In genomic region chr14:92093320-92093719, GRCh38 we compare ENCODE assay signal across 11 cellular contexts. TPM values are rescaled to one million over a fixed set of nuclear protein-coding genes. Genes with fewer than 3 reads are reported as not detected.
DNase-seq lines count a peak whose midpoint lies in the region; ATAC-seq and TF ChIP-seq lines count a peak whose summit lies in the region.
"Had no signal": no experiment of that assay in that cellular context is flagged by ENCODE, and none has a peak within 500 bp of the region (broad histone marks: within the 10 kb centered on the region; RNA-seq: fewer than 3 reads in every experiment).

No MANE protein-coding gene starts in this region.

- H3K9me2 ChIP-seq in HCT116 (ENCODE audit: insufficient read depth), result no peaks in the 10 kb centered on the region

- no peak overlapping the region for H2AFZ ChIP-seq in HCT116 (ENCODE audit: low read depth, low read length, poor library complexity, severe bottlenecking)

- H3K27me3 ChIP-seq in HCT116 (ENCODE audit: insufficient read depth, low read length) (no peaks in the 10 kb centered on the region), mesendoderm (ENCODE audit: insufficient read depth, low read length, poor library complexity) (no peaks in the 10 kb centered on the region), psoas muscle (ENCODE audit: insufficient read depth in 3 of 3, low read length in 2 of 3) (no peaks in the 10 kb centered on the region)

- no peak overlapping the region for H3K23ac ChIP-seq in mesendoderm (ENCODE audit: low read length)

- H3K4me2 ChIP-seq in HCT116 (ENCODE audit: low read length), result no peak overlapping the region
- no peak overlapping the region for H3K4me2 ChIP-seq in mesendoderm (ENCODE audit: low read length)

- BruUV-seq in HCT116 (replicated peaks; lab: Mats Ljungman, UMichigan), result no TSS peak

- H3K27ac Mint-ChIP-seq in WTC11, result no peak overlapping the region
- no peak overlapping the region for H3K27ac Mint-ChIP-seq in stimulated activated naive B cell treated with anti-CD40 and anti-IgM and Interleukin-4, amounts not matched to agents 10 μg/mL and 1 μg/mL and 100 μg/mL, for 72 hours

- peaks cover 35% of the 10 kb centered on the region for H3K36me3 Mint-ChIP-seq in WTC11
- H3K36me3 Mint-ChIP-seq in stimulated activated naive B cell treated with anti-CD40 and anti-IgM and Interleukin-4, amounts not matched to agents 10 μg/mL and 1 μg/mL and 100 μg/mL, for 72 hours, result peaks cover 5 to 21% of the 10 kb centered on the region in 2 donors

- H3K4me3 ChIP-seq in HCT116 (replicated peaks in 1 of 2; ENCODE audit: low read depth in 1 of 2, low read length in 2 of 2), result no peak overlapping the region
- H3K4me3 ChIP-seq in mesendoderm (ENCODE audit: low read length), result no peak overlapping the region
- no peak overlapping the region for H3K4me3 ChIP-seq in psoas muscle

- H3K27me3 Mint-ChIP-seq in WTC11 (ENCODE audit: low read depth), result no peaks in the 10 kb centered on the region
- H3K27me3 Mint-ChIP-seq in stimulated activated naive B cell treated with anti-CD40 and anti-IgM and Interleukin-4, amounts not matched to agents 10 μg/mL and 1 μg/mL and 100 μg/mL, for 72 hours, result no peaks in the 10 kb centered on the region

- TF ChIP-seq RAD21 in HCT116 (IDR thresholded peaks at IDR 0.05; ENCODE audit: low read depth), result peak; percentile 50

- H3K4ac ChIP-seq in mesendoderm (ENCODE audit: low read depth, low read length), result no peak overlapping the region

- peaks cover 3% of the 10 kb centered on the region for H3K79me1 ChIP-seq in mesendoderm (ENCODE audit: low read length)

- no peak overlapping the region for H4K8ac ChIP-seq in mesendoderm (ENCODE audit: low read depth, low read length)

- H3K9me3 Mint-ChIP-seq in WTC11, result 0 out of 2 replicates have a peak, but pooled peaks cover 3% of the 10 kb centered on the region
- no peaks in the 10 kb centered on the region for H3K9me3 Mint-ChIP-seq in stimulated activated naive B cell treated with anti-CD40 and anti-IgM and Interleukin-4, amounts not matched to agents 10 μg/mL and 1 μg/mL and 100 μg/mL, for 72 hours

- WGBS in mesendoderm (ENCODE audit: extremely low coverage, insufficient coverage, low lambda C conversion rate), result no CpG with 5 or more reads among the region's 1 CpG
- WGBS in psoas muscle, 3 donors, result 43 to 62% (median 49%) methylated on average over 1 of the region's 1 CpG

- H4K5ac ChIP-seq in mesendoderm (ENCODE audit: low read length), result no peak overlapping the region

- DNase-seq in ELR (ENCODE audit: low read depth) (peak; percentile 26), HCT116 (ENCODE audit: low read depth, low spot score) (no peak), WTC11 (ENCODE audit: low spot score) (no peak), mesendoderm (peak; percentile 14), psoas muscle (no peak)
- DNase-seq in stimulated activated naive B cell treated with anti-CD40 and anti-IgM and Interleukin-4, amounts not matched to agents 10 μg/mL and 1 μg/mL and 100 μg/mL, for 72 hours, result no peak
- DNase-seq: effector memory CD4-positive, alpha-beta T cell; NK-92 treated with Interleukin-12 subunit alpha and Interleukin-12 subunit beta, amount 100 ng/mL, for 24 hours had no signal

- no peak overlapping the region for H2BK5ac ChIP-seq in mesendoderm (ENCODE audit: low read length)

- H3K56ac ChIP-seq in mesendoderm (ENCODE audit: low read length), result no peak overlapping the region

- peak in 1 of 3 experiments; percentile 13; a peak in 1 of 6 replicates for TF ChIP-seq CTCF in HCT116 (IDR thresholded peaks at IDR 0.05 in 2 of 3, conservative IDR thresholded peaks at IDR 0.05 in 1 of 3; ENCODE audit: borderline replicate concordance in 1 of 3, insufficient read depth in 1 of 3, low read depth in 2 of 3, low read length in 2 of 3)
- no peak for TF ChIP-seq CTCF in WTC11 (IDR thresholded peaks at IDR 0.05)
- no peak for TF ChIP-seq CTCF in psoas muscle (IDR thresholded peaks at IDR 0.05)

- H3K27ac ChIP-seq in HCT116 (ENCODE audit: low read depth, low read length) (no peak overlapping the region), mesendoderm (ENCODE audit: low read depth, low read length) (no peak overlapping the region), psoas muscle (no peak overlapping the region)
- H3K27ac ChIP-seq: HL-60 had no signal

- H4K20me1 ChIP-seq in HCT116 (ENCODE audit: insufficient read depth), result no peaks in the 10 kb centered on the region

- H3K4me3 Mint-ChIP-seq in WTC11, result no peak overlapping the region
- H3K4me3 Mint-ChIP-seq in stimulated activated naive B cell treated with anti-CD40 and anti-IgM and Interleukin-4, amounts not matched to agents 10 μg/mL and 1 μg/mL and 100 μg/mL, for 72 hours, result no peak overlapping the region

- no peak overlapping the region for H3K9ac ChIP-seq in HCT116 (ENCODE audit: low read length)
- H3K9ac ChIP-seq in mesendoderm (ENCODE audit: low read length), result no peak overlapping the region

- H2AK5ac ChIP-seq in mesendoderm (ENCODE audit: low read length), result no peak overlapping the region

- no peaks in the 10 kb centered on the region for H3K9me3 ChIP-seq in HCT116 (ENCODE audit: control insufficient read depth in 1 of 2, insufficient read depth in 1 of 2, low read depth in 1 of 2, low read length in 2 of 2)
- no peaks in the 10 kb centered on the region for H3K9me3 ChIP-seq in psoas muscle

- no peak overlapping the region for H3K18ac ChIP-seq in mesendoderm (ENCODE audit: low read length)

- no peak overlapping the region for H2BK120ac ChIP-seq in mesendoderm (ENCODE audit: low read depth, low read length)

- RAD21 ChIA-PET in HCT116 (lab: Charles Lee; ENCODE audit: low non-redundant PET in 1 of 2, low total read pairs in 2 of 2, uncharacterized antibody in 2 of 2, unreplicated experiment in 2 of 2), result no interaction called here

- POLR2A ChIA-PET in HCT116 (lab: Charles Lee) (no interaction called here), WTC11 (lab: Charles Lee) (no interaction called here)

- peaks cover 3 to 13% of the 10 kb centered on the region in 2 experiments; a peak in 2 of 4 replicates for H3K36me3 ChIP-seq in HCT116 (ENCODE audit: control insufficient read depth in 1 of 2, insufficient read depth in 2 of 2, low read length in 2 of 2)
- H3K36me3 ChIP-seq in mesendoderm (ENCODE audit: control insufficient read depth, insufficient read depth, low read length), result peaks cover 2% of the 10 kb centered on the region
- H3K36me3 ChIP-seq in psoas muscle (ENCODE audit: insufficient read depth in 1 of 2, low read depth in 1 of 2), result peaks cover 0 to 68% of the 10 kb centered on the region in 2 donors

- TF ChIP-seq POLR2A in HCT116 (IDR thresholded peaks at IDR 0.05; ENCODE audit: borderline replicate concordance, extremely low read depth, insufficient read depth, insufficient read length), result no peak

- H3K4me1 ChIP-seq in HCT116 (ENCODE audit: control insufficient read depth in 1 of 2, insufficient read depth in 2 of 2, low read length in 2 of 2) (no peaks in the 10 kb centered on the region), mesendoderm (ENCODE audit: control insufficient read depth, low read depth, low read length) (no peaks in the 10 kb centered on the region), psoas muscle (no peaks in the 10 kb centered on the region)

- intact Hi-C loops in HCT116 (cut with micrococcal nuclease), result no loop called here
- intact Hi-C loops in psoas muscle (cut with DNase I), result no loop called here

- peaks cover 9% of the 10 kb centered on the region; the same call in 1 of the 2 replicates for H3K79me2 ChIP-seq in HCT116 (ENCODE audit: insufficient read depth, low read length)
- peaks cover 3% of the 10 kb centered on the region for H3K79me2 ChIP-seq in mesendoderm (ENCODE audit: control insufficient read depth, insufficient read depth, low read length)

- ATAC-seq in HCT116 (0 out of 2 replicates have a peak, but pooled peaks have one; percentile 57), WTC11 (peak; percentile 60; the same call in 1 of the 2 replicates), psoas muscle (no peak), GM19351 (IDR thresholded peaks at IDR 0.05; ENCODE audit: unreplicated experiment) (no peak), GM18519 (IDR thresholded peaks at IDR 0.05; ENCODE audit: low FRiP score, unreplicated experiment) (no peak)
- ATAC-seq in stimulated activated naive B cell treated with anti-CD40 and anti-IgM and Interleukin-4, amounts not matched to agents 10 μg/mL and 1 μg/mL and 100 μg/mL, for 72 hours (replicated peaks), result no peak

- CTCF ChIA-PET in HCT116 (lab: Charles Lee) (interaction anchor here (1.4 to 1.7 kb wide), 2 partner anchors 13 to 14 kb away, joined by 4 to 5 read pairs; partner anchors contain the start of gene ATXN3), WTC11 (lab: Charles Lee) (interaction anchor here (1.0 to 1.2 kb wide), 4 partner anchors 13 to 259 kb away, joined by 5 to 7 read pairs (median 6); partner anchors contain the start of genes ATXN3, CPSF2 and NDUFB1)

- no peaks in the 10 kb centered on the region for H3K4me1 Mint-ChIP-seq in WTC11
- no peaks in the 10 kb centered on the region for H3K4me1 Mint-ChIP-seq in stimulated activated naive B cell treated with anti-CD40 and anti-IgM and Interleukin-4, amounts not matched to agents 10 μg/mL and 1 μg/mL and 100 μg/mL, for 72 hours

- no peak overlapping the region for H2BK15ac ChIP-seq in mesendoderm (replicated peaks; ENCODE audit: low read depth)

TF ChIP-seq in HCT116, 20 proteins besides CTCF, POLR2A, EP300 and RAD21:
- TF ChIP-seq POLR2AphosphoS5 (IDR thresholded peaks at IDR 0.05; ENCODE audit: low read depth, low read length), result no peak
TF ChIP-seq in HCT116: peak in this region for 0.

RNA-seq across cellular contexts. Expression of gene ATXN3, which starts 13.1 kb away (rescaled TPM):
- total RNA-seq in HCT116 (2021; ENCODE audit: unreplicated experiment) (27.6 TPM), WTC11 (2021) (33.1 to 37.1 TPM (median 33.1 TPM) in 3 replicates), psoas muscle (1 to 10 TPM; 5.6 to 10.0 (median 7.8) TPM)
- 11.9 and 22.1 TPM in 2 replicates for polyA plus RNA-seq in HCT116 (2012)
- polyA plus RNA-seq in mesendoderm (2013, experiment 1 of 2), result 20.1 TPM
- polyA plus RNA-seq in mesendoderm (2013, experiment 2 of 2), result 19.4 TPM
- polyA plus RNA-seq in psoas muscle, result 1 to 10 TPM; 6.1 to 7.1 (median 6.7) TPM

RNA-seq across cellular contexts. Expression of gene NDUFB1, which starts 28.2 kb away (rescaled TPM):
- 92.5 TPM for total RNA-seq in HCT116 (2021; ENCODE audit: unreplicated experiment)
- 140 and 269 TPM in 2 replicates for polyA plus RNA-seq in HCT116 (2012)
- 114 to 121 TPM (median 116 TPM) in 3 replicates for total RNA-seq in WTC11 (2021)
- 650 TPM for polyA plus RNA-seq in mesendoderm (2013, experiment 1 of 2)
- 659 TPM for polyA plus RNA-seq in mesendoderm (2013, experiment 2 of 2)
- 100 to 1,000 TPM; 201 to 306 (median 238) TPM for total RNA-seq in psoas muscle
- 100 to 1,000 TPM; 487 to 771 (median 618) TPM for polyA plus RNA-seq in psoas muscle

RNA-seq across cellular contexts. Expression of gene CPSF2, which starts 28.4 kb away (rescaled TPM):
- total RNA-seq in HCT116 (2021; ENCODE audit: unreplicated experiment) (77.0 TPM), WTC11 (2021) (102 to 109 TPM (median 109 TPM) in 3 replicates), psoas muscle (10 to 100 TPM; 53.4 to 69.0 (median 63.3) TPM)
- polyA plus RNA-seq in HCT116 (2012), result 16.9 and 18.9 TPM in 2 replicates
- 43.6 TPM for polyA plus RNA-seq in mesendoderm (2013, experiment 1 of 2)
- 45.9 TPM for polyA plus RNA-seq in mesendoderm (2013, experiment 2 of 2)
- polyA plus RNA-seq in psoas muscle, result 10 to 100 TPM; 12.7 to 58.6 (median 20.3) TPM

RNA-seq across cellular contexts. Expression of gene TRIP11, which starts 53.5 kb away (rescaled TPM):
- total RNA-seq in HCT116 (2021; ENCODE audit: unreplicated experiment), result 37.4 TPM
- polyA plus RNA-seq in HCT116 (2012), result 6.1 and 6.2 TPM in 2 replicates
- total RNA-seq in WTC11 (2021), result 32.9 to 36.5 TPM (median 34.4 TPM) in 3 replicates
- 12.5 TPM for polyA plus RNA-seq in mesendoderm (2013, experiment 1 of 2)
- 14.3 TPM for polyA plus RNA-seq in mesendoderm (2013, experiment 2 of 2)
- 10 to 100 TPM; 47.5 to 54.8 (median 51.4) TPM for total RNA-seq in psoas muscle
- polyA plus RNA-seq in psoas muscle, result 10 to 100 TPM in 1 of 3 donors, 1 to 10 TPM in 2; 6.8 to 22.2 (median 7.0) TPM

Comparison
In these comparisons a context has a peak if more than half of its experiments do, and no peak if none do; other contexts are left out.
1. DNase-seq: peak in ELR (single experiment) and mesendoderm (single experiment); none in HCT116 (single experiment), WTC11 (single experiment), psoas muscle (0 of 2) and stimulated activated naive B cell treated with anti-CD40 and anti-IgM and Interleukin-4, amounts not matched to agents 10 μg/mL and 1 μg/mL and 100 μg/mL, for 72 hours (single experiment).
2. ATAC-seq: peak in HCT116 (single experiment) and WTC11 (single experiment); none in psoas muscle (0 of 4), GM19351 (single experiment), stimulated activated naive B cell treated with anti-CD40 and anti-IgM and Interleukin-4, amounts not matched to agents 10 μg/mL and 1 μg/mL and 100 μg/mL, for 72 hours (0 of 2) and GM18519 (single experiment).